ENCODE assay signal across 16 cellular contexts in the genomic region with DNA sequence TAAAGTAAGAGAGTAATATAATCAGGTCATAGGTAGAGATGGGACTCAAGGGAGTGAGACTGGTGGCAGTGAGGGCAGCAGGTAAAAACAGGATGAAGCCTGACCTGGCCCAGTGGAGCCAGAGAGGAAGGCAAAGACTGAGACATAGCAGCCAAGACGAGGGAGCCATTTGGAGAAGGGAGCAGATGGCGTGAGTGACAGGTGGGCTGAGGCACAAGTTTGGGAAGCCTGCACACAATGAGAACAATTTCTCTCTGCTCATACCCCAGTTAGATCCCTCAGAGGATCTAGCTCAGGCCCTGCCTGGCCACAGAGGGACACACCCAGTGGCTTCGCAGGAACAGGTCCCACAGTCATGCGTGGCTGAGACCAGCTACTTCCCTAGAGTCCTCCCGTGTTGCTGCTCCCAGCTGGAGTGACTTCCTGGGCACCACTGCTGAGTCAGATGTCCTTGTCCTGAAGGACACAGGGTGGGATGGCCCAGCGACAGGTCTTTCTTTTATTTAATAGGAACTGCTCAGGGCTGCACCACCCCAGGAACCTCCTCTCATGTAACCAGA. TPM values are rescaled to one million over a fixed set of nuclear protein-coding genes. Genes with fewer than 3 reads are reported as not detected.
DNase-seq lines count a peak whose midpoint lies in the region; TF ChIP-seq lines count a peak whose summit lies in the region.
"Had no signal": no experiment of that assay in that cellular context is flagged by ENCODE, and none has a peak within 500 bp of the region (broad histone marks: within the 10 kb centered on the region; RNA-seq: fewer than 3 reads in every experiment).

No MANE protein-coding gene starts in this region.

- BruUV-seq in MCF 10A (replicated peaks; lab: Mats Ljungman, UMichigan) (no TSS peak), mammary epithelial cell (replicated peaks; lab: Mats Ljungman, UMichigan) (no TSS peak)

- 89% methylated on average over 5 of the region's 6 CpGs for WGBS in mammary epithelial cell (ENCODE audit: low coverage, missing lambda C conversion rate)

- POLR2A ChIA-PET in MCF 10A (lab: Yijun Ruan, JAX), result no interaction called here

- no peak overlapping the region for H3K4me2 ChIP-seq in mammary epithelial cell (ENCODE audit: insufficient read depth, low read depth, low read length)
- no peak overlapping the region for H3K4me2 ChIP-seq in neural progenitor cell

- no peaks in the 10 kb centered on the region for H3F3A ChIP-seq in neural progenitor cell (ENCODE audit: low read depth)

- TF ChIP-seq CTCF in MCF 10A (IDR thresholded peaks at IDR 0.05; ENCODE audit: unreplicated experiment) (no peak), mammary epithelial cell (conservative IDR thresholded peaks at IDR 0.05 in 1 of 2, IDR thresholded peaks at IDR 0.05 in 1 of 2; ENCODE audit: extremely low read depth in 1 of 2, insufficient read depth in 1 of 2, low read depth in 1 of 2, low read length in 2 of 2) (no peak), right atrium auricular region (IDR thresholded peaks at IDR 0.05) (no peak), neural progenitor cell (IDR thresholded peaks at IDR 0.05) (no peak), progenitor cell of endocrine pancreas (IDR thresholded peaks at IDR 0.05; ENCODE audit: unreplicated experiment) (no peak)

- H2AFZ ChIP-seq in mammary epithelial cell (ENCODE audit: low read depth, low read length) (no peak overlapping the region), neural progenitor cell (replicated peaks) (no peak overlapping the region)

- H3K36me3 ChIP-seq in mammary epithelial cell (ENCODE audit: insufficient read depth, low read length) (no peaks in the 10 kb centered on the region), right atrium auricular region (no peaks in the 10 kb centered on the region), neural progenitor cell (no peaks in the 10 kb centered on the region)

- H3K4me3 ChIP-seq in mammary epithelial cell (replicated peaks in 1 of 3; ENCODE audit: insufficient read depth in 1 of 3, low read depth in 2 of 3, low read length in 3 of 3), result no peak overlapping the region
- H3K4me3 ChIP-seq in right atrium auricular region, result no peak overlapping the region
- no peak overlapping the region for H3K4me3 ChIP-seq in neural progenitor cell

- CTCF ChIA-PET in MCF 10A (lab: Yijun Ruan, JAX), result no interaction called here
- CTCF ChIA-PET in mammary epithelial cell (lab: Charles Lee; ENCODE audit: low non-redundant PET), result no interaction called here
- CTCF ChIA-PET in activated naive CD4-positive, alpha-beta T cell treated with anti-CD3 and anti-CD28 coated beads, Interleukin-2, amount 10 ng/mL, durations not matched to agents 7 days and 5 days (lab: Charles Lee), result no interaction called here

- H3K4me3 Mint-ChIP-seq in MCF 10A (ENCODE audit: unreplicated experiment) (no peak overlapping the region), neural progenitor cell (no peak overlapping the region), progenitor cell of endocrine pancreas (ENCODE audit: low read depth) (no peak overlapping the region)
- H3K4me3 Mint-ChIP-seq in activated naive CD4-positive, alpha-beta T cell treated with anti-CD3 and anti-CD28 coated beads, Interleukin-2, amount 10 ng/mL, durations not matched to agents 7 days and 5 days, result no peak overlapping the region
- H3K4me3 Mint-ChIP-seq: activated CD4-positive, alpha-beta T cell treated with anti-CD3 and anti-CD28 coated beads, Interleukin-2, amount 10 ng/mL, durations not matched to agents 24 days and 14 days; activated T-cell treated with anti-CD3 and anti-CD28 coated beads, Interleukin-2, amount 50 U/mL, for 24 hours; T-helper 17 cell had no signal

- H3K9me3 Mint-ChIP-seq in MCF 10A (ENCODE audit: unreplicated experiment) (no peaks in the 10 kb centered on the region), neural progenitor cell (no peaks in the 10 kb centered on the region), progenitor cell of endocrine pancreas (ENCODE audit: low read depth) (no peaks in the 10 kb centered on the region)
- H3K9me3 Mint-ChIP-seq in activated naive CD4-positive, alpha-beta T cell treated with anti-CD3 and anti-CD28 coated beads, Interleukin-2, amount 10 ng/mL, durations not matched to agents 7 days and 5 days, result no peaks in the 10 kb centered on the region
- H3K9me3 Mint-ChIP-seq: activated CD4-positive, alpha-beta T cell treated with anti-CD3 and anti-CD28 coated beads, Interleukin-2, amount 10 ng/mL, durations not matched to agents 24 days and 14 days; activated T-cell treated with anti-CD3 and anti-CD28 coated beads, Interleukin-2, amount 50 U/mL, for 24 hours had no signal

- dilution Hi-C loops in mammary epithelial cell (cut with HindIII; ENCODE audit: low sequenced_read_pairs), result no loop called here

- H4K20me1 ChIP-seq in mammary epithelial cell (ENCODE audit: insufficient read depth, low read length) (no peaks in the 10 kb centered on the region), neural progenitor cell (ENCODE audit: low read depth) (no peaks in the 10 kb centered on the region)

- no peak for DNase-seq in MCF 10A (ENCODE audit: unreplicated experiment)
- DNase-seq in mammary epithelial cell, result no peak
- peak; percentile 73 for DNase-seq in right atrium auricular region (ENCODE audit: low spot score)
- DNase-seq in neural progenitor cell (ENCODE audit: low spot score), result no peak
- no peak for DNase-seq in OCI-M2 (lab: John Stamatoyannopoulos, UW; ENCODE audit: unreplicated experiment)
- no peak for DNase-seq in NCI-H2227 (lab: John Stamatoyannopoulos, UW; ENCODE audit: unreplicated experiment)
- DNase-seq in progenitor cell of endocrine pancreas (ENCODE audit: low spot score, unreplicated experiment), result no peak
- no peak for DNase-seq in activated naive CD4-positive, alpha-beta T cell treated with anti-CD3 and anti-CD28 coated beads, Interleukin-2, amount 10 ng/mL, durations not matched to agents 7 days and 5 days
- DNase-seq: activated CD4-positive, alpha-beta T cell treated with anti-CD3 and anti-CD28 coated beads, Interleukin-2, amount 10 ng/mL, durations not matched to agents 24 days and 14 days; activated T-cell treated with anti-CD3 and anti-CD28 coated beads, Interleukin-2, amount 50 U/mL, for 24 hours; erythroblast; GF-D8; mesendoderm; NK-92 treated with Interleukin-12 subunit alpha and Interleukin-12 subunit beta, amount 100 ng/mL, for 24 hours; stimulated activated CD8-positive, alpha-beta memory T cell treated with anti-CD3 and anti-CD28 coated beads, Interleukin-4, amount 100 ng/mL, for 48 hours; T-helper 17 cell had no signal

- intact Hi-C loops in MCF 10A (cut with micrococcal nuclease), result no loop called here
- intact Hi-C loops in mammary epithelial cell (cut with micrococcal nuclease), result no loop called here

- H3K36me3 Mint-ChIP-seq in MCF 10A (ENCODE audit: insufficient read depth, unreplicated experiment), result no peaks in the 10 kb centered on the region
- no peaks in the 10 kb centered on the region for H3K36me3 Mint-ChIP-seq in neural progenitor cell
- no peaks in the 10 kb centered on the region for H3K36me3 Mint-ChIP-seq in progenitor cell of endocrine pancreas (ENCODE audit: insufficient read depth)
- no peaks in the 10 kb centered on the region for H3K36me3 Mint-ChIP-seq in activated naive CD4-positive, alpha-beta T cell treated with anti-CD3 and anti-CD28 coated beads, Interleukin-2, amount 10 ng/mL, durations not matched to agents 7 days and 5 days

- H3K4me1 Mint-ChIP-seq in MCF 10A (ENCODE audit: insufficient read depth, unreplicated experiment) (peaks cover 31% of the 10 kb centered on the region), neural progenitor cell (peaks cover 24% of the 10 kb centered on the region), progenitor cell of endocrine pancreas (ENCODE audit: low read depth) (no peaks in the 10 kb centered on the region)
- peaks cover 18% of the 10 kb centered on the region for H3K4me1 Mint-ChIP-seq in activated naive CD4-positive, alpha-beta T cell treated with anti-CD3 and anti-CD28 coated beads, Interleukin-2, amount 10 ng/mL, durations not matched to agents 7 days and 5 days

- H3K9ac ChIP-seq in mammary epithelial cell (ENCODE audit: insufficient read depth, low read length), result no peak overlapping the region
- H3K9ac ChIP-seq in neural progenitor cell, result no peak overlapping the region

- H3K79me2 ChIP-seq in mammary epithelial cell (ENCODE audit: insufficient read depth, low read length) (no peaks in the 10 kb centered on the region), neural progenitor cell (ENCODE audit: low read depth) (no peaks in the 10 kb centered on the region)

- H3K4me1 ChIP-seq in mammary epithelial cell (ENCODE audit: insufficient read depth, low read length) (peaks cover 25% of the 10 kb centered on the region), right atrium auricular region (peaks cover 0 to 24% of the 10 kb centered on the region in 2 donors), neural progenitor cell (peaks cover 8% of the 10 kb centered on the region)

- H3K27me3 ChIP-seq in mammary epithelial cell (ENCODE audit: insufficient read depth, low read length) (no peaks in the 10 kb centered on the region), right atrium auricular region (no peaks in the 10 kb centered on the region), neural progenitor cell (no peaks in the 10 kb centered on the region)

- H3K27ac ChIP-seq in mammary epithelial cell (ENCODE audit: insufficient read depth, low read depth, low read length) (no peak overlapping the region), right atrium auricular region (peak overlapping the region in 1 of 2 donors; percentile 28), neural progenitor cell (no peak overlapping the region)

- H3K27me3 Mint-ChIP-seq in MCF 10A (ENCODE audit: insufficient read depth, unreplicated experiment) (no peaks in the 10 kb centered on the region), neural progenitor cell (ENCODE audit: insufficient read depth, low read depth) (no peaks in the 10 kb centered on the region), progenitor cell of endocrine pancreas (no peaks in the 10 kb centered on the region)
- peaks cover 4% of the 10 kb centered on the region for H3K27me3 Mint-ChIP-seq in activated naive CD4-positive, alpha-beta T cell treated with anti-CD3 and anti-CD28 coated beads, Interleukin-2, amount 10 ng/mL, durations not matched to agents 7 days and 5 days
- H3K27me3 Mint-ChIP-seq: activated CD4-positive, alpha-beta T cell treated with anti-CD3 and anti-CD28 coated beads, Interleukin-2, amount 10 ng/mL, durations not matched to agents 24 days and 14 days had no signal

- H3K9me3 ChIP-seq in mammary epithelial cell (replicated peaks; ENCODE audit: insufficient read depth, low read length), result no peaks in the 10 kb centered on the region
- H3K9me3 ChIP-seq in right atrium auricular region, result no peaks in the 10 kb centered on the region
- no peaks in the 10 kb centered on the region for H3K9me3 ChIP-seq in neural progenitor cell (ENCODE audit: low read depth)

- in situ Hi-C loops in mammary epithelial cell (cut with MboI; ENCODE audit: low sequenced_read_pairs in 2 of 2), result no loop called here

- H3K27ac Mint-ChIP-seq in MCF 10A (ENCODE audit: low read depth, unreplicated experiment), result peak overlapping the region; percentile 43
- peak overlapping the region; percentile 70 for H3K27ac Mint-ChIP-seq in neural progenitor cell
- no peak overlapping the region for H3K27ac Mint-ChIP-seq in progenitor cell of endocrine pancreas
- H3K27ac Mint-ChIP-seq in activated naive CD4-positive, alpha-beta T cell treated with anti-CD3 and anti-CD28 coated beads, Interleukin-2, amount 10 ng/mL, durations not matched to agents 7 days and 5 days, result no peak overlapping the region
- H3K27ac Mint-ChIP-seq: activated CD4-positive, alpha-beta T cell treated with anti-CD3 and anti-CD28 coated beads, Interleukin-2, amount 10 ng/mL, durations not matched to agents 24 days and 14 days; activated T-cell treated with anti-CD3 and anti-CD28 coated beads, Interleukin-2, amount 50 U/mL, for 24 hours had no signal

RNA-seq across cellular contexts. Expression of gene LYVE1, which starts 33.3 kb away (rescaled TPM):
- total RNA-seq in MCF 10A (2022) (not detected in 2 replicates), mammary epithelial cell (not detected), right atrium auricular region (10 to 100 TPM; 15.9 to 45.0 TPM), neural progenitor cell (ENCODE audit: low replicate concordance) (0.51 TPM in 1 of 2 replicates, not detected in the other), progenitor cell of endocrine pancreas (not detected in 2 replicates)
- not detected for polyA plus RNA-seq in mammary epithelial cell
- polyA minus RNA-seq in mammary epithelial cell, result not detected
- total RNA-seq: activated CD4-positive, alpha-beta T cell treated with anti-CD3 and anti-CD28 coated beads, Interleukin-2, amount 10 ng/mL, durations not matched to agents 24 days and 14 days; T-helper 17 cell had no signal

Comparison
In these comparisons a context has a peak if more than half of its experiments do, and no peak if none do; other contexts are left out.
1. H3K27ac Mint-ChIP-seq: peak in MCF 10A (single experiment) and neural progenitor cell (single experiment); none in progenitor cell of endocrine pancreas (single experiment) and activated naive CD4-positive, alpha-beta T cell treated with anti-CD3 and anti-CD28 coated beads, Interleukin-2, amount 10 ng/mL, durations not matched to agents 7 days and 5 days (single experiment).
2. RNA of gene LYVE1, which starts 33.3 kb away (total RNA-seq): 15.9 to 45.0 TPM in right atrium auricular region; 0.51 TPM in neural progenitor cell, not detected in progenitor cell of endocrine pancreas, not detected in MCF 10A and not detected in mammary epithelial cell; every median in the first group is over 10 times any median in the second.